Comparison of ENCODE assay signal across 8 cellular contexts in genomic region chr10:50421026-50421719, GRCh38.
A peak's percentile ranks its signal among the peaks of the same experiment; 100 is the strongest.
DNase-seq lines count a peak whose midpoint lies in the region; ATAC-seq and TF ChIP-seq lines count a peak whose summit lies in the region.

No MANE protein-coding gene starts in this region.

- H3K4me2 ChIP-seq in HCT116 (ENCODE audit: low read length): no peak overlapping the region

- peak; percentile 14 for DNase-seq in stimulated activated CD4-positive, alpha-beta T cell treated with anti-CD3 and anti-CD28 coated beads, Interleukin-4, amount 100 ng/mL, for 1 hour
- DNase-seq in stimulated activated CD4-positive, alpha-beta T cell treated with anti-CD3 and anti-CD28 coated beads, Interleukin-2, amount 100 ng/mL, for 48 hours: no peak
- DNase-seq in HCT116 (ENCODE audit: low read depth, low spot score): no peak
- DNase-seq in NOMO-1 (lab: John Stamatoyannopoulos, UW; ENCODE audit: unreplicated experiment in 2 of 2): peak; percentile 43 to 68
- peak; percentile 42 for DNase-seq in astrocyte of the hippocampus (ENCODE audit: low read depth, low spot score)
- DNase-seq in kidney epithelial cell (ENCODE audit: low read depth): no peak
- peak; percentile 28 for DNase-seq in testis
- DNase-seq in cerebellar nuclear complex (lab: John Stamatoyannopoulos, UW): no peak

- H3K9me3 ChIP-seq in HCT116 (ENCODE audit: control insufficient read depth in 1 of 2, insufficient read depth in 1 of 2, low read depth in 1 of 2, low read length in 2 of 2) (no peaks in the 10 kb centered on the region), testis (no peaks in the 10 kb centered on the region)

- 89 to 91% methylated on average over 6 of the region's 6 CpGs for WGBS in testis, 2 donors

- RAD21 ChIA-PET in HCT116 (lab: Charles Lee; ENCODE audit: low non-redundant PET in 1 of 2, low total read pairs in 2 of 2, uncharacterized antibody in 2 of 2, unreplicated experiment in 2 of 2): no interaction called here

- H3K4me1 ChIP-seq in HCT116 (ENCODE audit: control insufficient read depth in 1 of 2, insufficient read depth in 2 of 2, low read length in 2 of 2) (peaks cover 11 to 40% of the 10 kb centered on the region in 2 experiments), testis (peaks cover 6% of the 10 kb centered on the region)

- BruUV-seq in HCT116 (replicated peaks; lab: Mats Ljungman, UMichigan): no TSS peak

- TF ChIP-seq RAD21 in HCT116 (IDR thresholded peaks at IDR 0.05; ENCODE audit: low read depth): peak; percentile 73

- ATAC-seq in HCT116: peak; percentile 39

- H3K27me3 ChIP-seq in HCT116 (ENCODE audit: insufficient read depth, low read length) (no peaks in the 10 kb centered on the region), kidney epithelial cell (ENCODE audit: control insufficient read depth, insufficient read depth, low read length) (no peaks in the 10 kb centered on the region), testis (no peaks in the 10 kb centered on the region)

- intact Hi-C loops in HCT116 (cut with micrococcal nuclease) (loop anchor here (5.0 kb wide), 1 partner anchor 54 kb away; no protein-coding TSS in a partner anchor), testis (cut with DNase I; ENCODE audit: low total_unique reads) (no loop called here)

- CTCF ChIA-PET in HCT116 (lab: Charles Lee): interaction anchor here (1.0 kb wide), 1 partner anchor 53 kb away, joined by 4 read pairs; no protein-coding TSS in a partner anchor

- H4K20me1 ChIP-seq in HCT116 (ENCODE audit: insufficient read depth): no peaks in the 10 kb centered on the region

- POLR2A ChIA-PET in HCT116 (lab: Charles Lee): no interaction called here

- no peak overlapping the region for H3K4me3 ChIP-seq in HCT116 (replicated peaks in 1 of 2; ENCODE audit: low read depth in 1 of 2, low read length in 2 of 2)
- no peak overlapping the region for H3K4me3 ChIP-seq in kidney epithelial cell (ENCODE audit: low read depth, low read length)
- H3K4me3 ChIP-seq in testis: no peak overlapping the region

- no peak overlapping the region for H2AFZ ChIP-seq in HCT116 (ENCODE audit: low read depth, low read length, poor library complexity, severe bottlenecking)

- H3K27ac ChIP-seq in HCT116 (ENCODE audit: low read depth, low read length) (no peak overlapping the region), testis (no peak overlapping the region)

- peak; percentile 52 to 84 (median 80) for TF ChIP-seq CTCF in HCT116 (IDR thresholded peaks at IDR 0.05 in 2 of 3, conservative IDR thresholded peaks at IDR 0.05 in 1 of 3; ENCODE audit: borderline replicate concordance in 1 of 3, insufficient read depth in 1 of 3, low read depth in 2 of 3, low read length in 2 of 3)
- TF ChIP-seq CTCF in kidney epithelial cell (IDR thresholded peaks at IDR 0.05; ENCODE audit: insufficient read depth, low read length, poor library complexity, severe bottlenecking): peak; percentile 78
- peak; percentile 25 to 67 (median 51) for TF ChIP-seq CTCF in testis (IDR thresholded peaks at IDR 0.05)

- no peaks in the 10 kb centered on the region for H3K9me2 ChIP-seq in HCT116 (ENCODE audit: insufficient read depth)

- no peak overlapping the region for H3K9ac ChIP-seq in HCT116 (ENCODE audit: low read length)

- H3K79me2 ChIP-seq in HCT116 (ENCODE audit: insufficient read depth, low read length): peaks cover 16% of the 10 kb centered on the region

- no peaks in the 10 kb centered on the region for H3K36me3 ChIP-seq in HCT116 (ENCODE audit: control insufficient read depth in 1 of 2, insufficient read depth in 2 of 2, low read length in 2 of 2)
- no peaks in the 10 kb centered on the region for H3K36me3 ChIP-seq in kidney epithelial cell (ENCODE audit: control insufficient read depth, insufficient read depth, low read length)
- no peaks in the 10 kb centered on the region for H3K36me3 ChIP-seq in testis (ENCODE audit: low read depth, missing control alignments)

- TF ChIP-seq POLR2A in HCT116 (IDR thresholded peaks at IDR 0.05; ENCODE audit: borderline replicate concordance, extremely low read depth, insufficient read depth, insufficient read length) (no peak), testis (IDR thresholded peaks at IDR 0.05) (no peak)

TF ChIP-seq in HCT116, 20 proteins besides CTCF, POLR2A, EP300 and RAD21:
- TF ChIP-seq, protein P1, sequence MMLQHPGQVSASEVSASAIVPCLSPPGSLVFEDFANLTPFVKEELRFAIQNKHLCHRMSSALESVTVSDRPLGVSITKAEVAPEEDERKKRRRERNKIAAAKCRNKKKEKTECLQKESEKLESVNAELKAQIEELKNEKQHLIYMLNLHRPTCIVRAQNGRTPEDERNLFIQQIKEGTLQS (IDR thresholded peaks at IDR 0.05): no peak
- TF ChIP-seq JUND (IDR thresholded peaks at IDR 0.05) (no peak), EZH2 (IDR thresholded peaks at IDR 0.05) (no peak), SRF (IDR thresholded peaks at IDR 0.05; ENCODE audit: low read depth) (no peak), ZNF274 (IDR thresholded peaks at IDR 0.05; ENCODE audit: low read depth, low read length) (no peak), YY1 (IDR thresholded peaks at IDR 0.05; ENCODE audit: extremely low read depth, insufficient replicate concordance, low read depth, low read length) (no peak), ELF1 (IDR thresholded peaks at IDR 0.05; ENCODE audit: borderline replicate concordance, low read depth) (no peak), CBX3 (IDR thresholded peaks at IDR 0.05; ENCODE audit: low read depth) (no peak), POLR2AphosphoS5 (IDR thresholded peaks at IDR 0.05; ENCODE audit: low read depth, low read length) (no peak), ZFX (IDR thresholded peaks at IDR 0.05) (no peak), SP1 (IDR thresholded peaks at IDR 0.05; ENCODE audit: low read depth) (no peak), EZH2phosphoT487 (IDR thresholded peaks at IDR 0.05; ENCODE audit: borderline replicate concordance) (no peak), CEBPB (IDR thresholded peaks at IDR 0.05; ENCODE audit: low read depth) (no peak), FOSL1 (IDR thresholded peaks at IDR 0.05; ENCODE audit: low read depth) (no peak), TCF7L2 (IDR thresholded peaks at IDR 0.05; ENCODE audit: borderline replicate concordance, extremely low read depth, insufficient read depth, insufficient read length) (no peak), EGR1 (IDR thresholded peaks at IDR 0.05; ENCODE audit: low read depth) (no peak)
- TF ChIP-seq, protein P2, sequence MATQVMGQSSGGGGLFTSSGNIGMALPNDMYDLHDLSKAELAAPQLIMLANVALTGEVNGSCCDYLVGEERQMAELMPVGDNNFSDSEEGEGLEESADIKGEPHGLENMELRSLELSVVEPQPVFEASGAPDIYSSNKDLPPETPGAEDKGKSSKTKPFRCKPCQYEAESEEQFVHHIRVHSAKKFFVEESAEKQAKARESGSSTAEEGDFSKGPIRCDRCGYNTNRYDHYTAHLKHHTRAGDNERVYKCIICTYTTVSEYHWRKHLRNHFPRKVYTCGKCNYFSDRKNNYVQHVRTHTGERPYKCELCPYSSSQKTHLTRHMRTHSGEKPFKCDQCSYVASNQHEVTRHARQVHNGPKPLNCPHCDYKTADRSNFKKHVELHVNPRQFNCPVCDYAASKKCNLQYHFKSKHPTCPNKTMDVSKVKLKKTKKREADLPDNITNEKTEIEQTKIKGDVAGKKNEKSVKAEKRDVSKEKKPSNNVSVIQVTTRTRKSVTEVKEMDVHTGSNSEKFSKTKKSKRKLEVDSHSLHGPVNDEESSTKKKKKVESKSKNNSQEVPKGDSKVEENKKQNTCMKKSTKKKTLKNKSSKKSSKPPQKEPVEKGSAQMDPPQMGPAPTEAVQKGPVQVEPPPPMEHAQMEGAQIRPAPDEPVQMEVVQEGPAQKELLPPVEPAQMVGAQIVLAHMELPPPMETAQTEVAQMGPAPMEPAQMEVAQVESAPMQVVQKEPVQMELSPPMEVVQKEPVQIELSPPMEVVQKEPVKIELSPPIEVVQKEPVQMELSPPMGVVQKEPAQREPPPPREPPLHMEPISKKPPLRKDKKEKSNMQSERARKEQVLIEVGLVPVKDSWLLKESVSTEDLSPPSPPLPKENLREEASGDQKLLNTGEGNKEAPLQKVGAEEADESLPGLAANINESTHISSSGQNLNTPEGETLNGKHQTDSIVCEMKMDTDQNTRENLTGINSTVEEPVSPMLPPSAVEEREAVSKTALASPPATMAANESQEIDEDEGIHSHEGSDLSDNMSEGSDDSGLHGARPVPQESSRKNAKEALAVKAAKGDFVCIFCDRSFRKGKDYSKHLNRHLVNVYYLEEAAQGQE (IDR thresholded peaks at IDR 0.05; ENCODE audit: low read depth): no peak
- TF ChIP-seq, protein P3, sequence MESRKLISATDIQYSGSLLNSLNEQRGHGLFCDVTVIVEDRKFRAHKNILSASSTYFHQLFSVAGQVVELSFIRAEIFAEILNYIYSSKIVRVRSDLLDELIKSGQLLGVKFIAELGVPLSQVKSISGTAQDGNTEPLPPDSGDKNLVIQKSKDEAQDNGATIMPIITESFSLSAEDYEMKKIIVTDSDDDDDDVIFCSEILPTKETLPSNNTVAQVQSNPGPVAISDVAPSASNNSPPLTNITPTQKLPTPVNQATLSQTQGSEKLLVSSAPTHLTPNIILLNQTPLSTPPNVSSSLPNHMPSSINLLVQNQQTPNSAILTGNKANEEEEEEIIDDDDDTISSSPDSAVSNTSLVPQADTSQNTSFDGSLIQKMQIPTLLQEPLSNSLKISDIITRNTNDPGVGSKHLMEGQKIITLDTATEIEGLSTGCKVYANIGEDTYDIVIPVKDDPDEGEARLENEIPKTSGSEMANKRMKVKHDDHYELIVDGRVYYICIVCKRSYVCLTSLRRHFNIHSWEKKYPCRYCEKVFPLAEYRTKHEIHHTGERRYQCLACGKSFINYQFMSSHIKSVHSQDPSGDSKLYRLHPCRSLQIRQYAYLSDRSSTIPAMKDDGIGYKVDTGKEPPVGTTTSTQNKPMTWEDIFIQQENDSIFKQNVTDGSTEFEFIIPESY (IDR thresholded peaks at IDR 0.05; ENCODE audit: extremely low read depth, insufficient replicate concordance, low read length): no peak
TF ChIP-seq in HCT116: peak in this region for 0.

Comparison
In these comparisons a context has a peak if more than half of its experiments do, and no peak if none do; other contexts are left out.
1. DNase-seq: peak in stimulated activated CD4-positive, alpha-beta T cell treated with anti-CD3 and anti-CD28 coated beads, Interleukin-4, amount 100 ng/mL, for 1 hour (single experiment), NOMO-1 (2 of 2), astrocyte of the hippocampus (single experiment) and testis (single experiment); none in stimulated activated CD4-positive, alpha-beta T cell treated with anti-CD3 and anti-CD28 coated beads, Interleukin-2, amount 100 ng/mL, for 48 hours (0 of 2), HCT116 (single experiment), kidney epithelial cell (single experiment) and cerebellar nuclear complex (0 of 2).
2. Peak in every context shown above with its lines, with median percentiles within 50 percentile points of each other: CTCF ChIP-seq.